In the genomic region with DNA sequence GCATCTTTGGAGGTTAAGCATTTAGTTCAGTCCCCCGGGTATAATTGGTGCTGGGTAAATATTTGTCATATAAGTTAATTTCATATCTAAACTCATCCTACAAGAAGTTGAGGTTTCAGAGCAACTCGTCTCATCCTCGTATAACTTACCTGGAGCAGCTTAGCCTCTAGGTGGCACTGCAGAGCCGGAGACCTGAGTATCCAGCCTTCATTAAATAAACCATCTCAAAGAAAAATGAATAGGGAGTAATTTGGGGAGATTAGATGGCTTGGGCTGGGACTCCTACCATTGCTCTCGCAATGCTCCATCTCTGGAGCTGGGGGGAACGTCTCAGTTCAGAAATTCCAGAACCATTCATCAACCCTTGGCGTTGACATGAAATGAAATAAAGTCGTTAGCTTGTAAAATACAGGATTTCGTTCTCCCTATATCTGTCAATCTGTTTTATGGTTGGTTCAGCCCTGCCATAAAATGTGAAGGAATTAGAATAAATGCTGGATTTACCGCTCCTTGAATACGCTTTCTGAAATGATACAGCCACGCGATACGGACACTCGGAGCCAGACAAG, we compare ENCODE assay signal across 9 cellular contexts.
DNase-seq lines count a peak whose midpoint lies in the region; ATAC-seq and TF ChIP-seq lines count a peak whose summit lies in the region.
"Had no signal": no experiment of that assay in that cellular context is flagged by ENCODE, and none has a peak within 500 bp of the region (broad histone marks: within the 10 kb centered on the region; RNA-seq: fewer than 3 reads in every experiment).

No MANE protein-coding gene starts in this region.

- peaks cover 54% of the 10 kb centered on the region for H3K36me3 Mint-ChIP-seq in WTC11
- H3K36me3 Mint-ChIP-seq: naive thymus-derived CD8-positive, alpha-beta T cell had no signal

- DNase-seq in NCI-H2227 (lab: John Stamatoyannopoulos, UW; ENCODE audit: unreplicated experiment) (peak; percentile 20), NCI-H2227 treated with DMSO at 0.1 percent for 48 hours (lab: John Stamatoyannopoulos, UW) (no peak), LNCaP clone FGC (ENCODE audit: low read depth) (no peak), WTC11 (ENCODE audit: low spot score) (peak; percentile 33), inferior parietal cortex (ENCODE audit: extremely low spot score) (peak; percentile 60), superior temporal gyrus (ENCODE audit: extremely low spot score) (peak; percentile 62), GM19240 (ENCODE audit: insufficient read length, low spot score) (no peak)

- H3K4me1 Mint-ChIP-seq in WTC11: no peaks in the 10 kb centered on the region

- H3K27me3 Mint-ChIP-seq in WTC11 (ENCODE audit: low read depth): peaks cover 19% of the 10 kb centered on the region

- H3K27ac Mint-ChIP-seq in WTC11: no peak overlapping the region

- peak; percentile 82 for TF ChIP-seq CTCF in LNCaP clone FGC (IDR thresholded peaks at IDR 0.05; ENCODE audit: control insufficient read depth, extremely low read depth, insufficient read depth)
- TF ChIP-seq CTCF in WTC11 (IDR thresholded peaks at IDR 0.05): peak; percentile 25; the same call in 1 of the 2 replicates

- POLR2A ChIA-PET in WTC11 (lab: Charles Lee): no interaction called here

- CTCF ChIA-PET in WTC11 (lab: Charles Lee): interaction anchor here (0.6 to 1.7 kb wide), 12 partner anchors 9 to 254 kb away, joined by 3 to 32 read pairs (median 3); no protein-coding TSS in a partner anchor

- no peak for ATAC-seq in WTC11
- no peak for ATAC-seq in HG03571 (IDR thresholded peaks at IDR 0.05; ENCODE audit: unreplicated experiment)
- ATAC-seq: naive thymus-derived CD8-positive, alpha-beta T cell had no signal

- no peak overlapping the region for H3K4me3 Mint-ChIP-seq in WTC11

- H3K9me3 Mint-ChIP-seq in WTC11: peaks cover 55% of the 10 kb centered on the region
- H3K9me3 Mint-ChIP-seq: naive thymus-derived CD8-positive, alpha-beta T cell had no signal

- no peak overlapping the region for H3K4me3 ChIP-seq in LNCaP clone FGC (ENCODE audit: low read depth, low read length)

TF ChIP-seq in WTC11, 78 proteins besides CTCF, POLR2A, EP300 and RAD21 (continues in another document):
- TF ChIP-seq CBFB (CRISPR knock-in tag; IDR thresholded peaks at IDR 0.05; ENCODE audit: low read depth) (no peak), CREB1 (CRISPR knock-in tag; IDR thresholded peaks at IDR 0.05) (no peak), NR3C1 (CRISPR knock-in tag; conservative IDR thresholded peaks at IDR 0.05; ENCODE audit: low read depth) (no peak), FOXK1 (CRISPR knock-in tag; IDR thresholded peaks at IDR 0.05) (no peak), JAZF1 (CRISPR knock-in tag; IDR thresholded peaks at IDR 0.05) (no peak)
- TF ChIP-seq, protein P1, sequence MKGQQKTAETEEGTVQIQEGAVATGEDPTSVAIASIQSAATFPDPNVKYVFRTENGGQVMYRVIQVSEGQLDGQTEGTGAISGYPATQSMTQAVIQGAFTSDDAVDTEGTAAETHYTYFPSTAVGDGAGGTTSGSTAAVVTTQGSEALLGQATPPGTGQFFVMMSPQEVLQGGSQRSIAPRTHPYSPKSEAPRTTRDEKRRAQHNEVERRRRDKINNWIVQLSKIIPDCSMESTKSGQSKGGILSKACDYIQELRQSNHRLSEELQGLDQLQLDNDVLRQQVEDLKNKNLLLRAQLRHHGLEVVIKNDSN (CRISPR knock-in tag; IDR thresholded peaks at IDR 0.05): no peak
- TF ChIP-seq, protein P2, sequence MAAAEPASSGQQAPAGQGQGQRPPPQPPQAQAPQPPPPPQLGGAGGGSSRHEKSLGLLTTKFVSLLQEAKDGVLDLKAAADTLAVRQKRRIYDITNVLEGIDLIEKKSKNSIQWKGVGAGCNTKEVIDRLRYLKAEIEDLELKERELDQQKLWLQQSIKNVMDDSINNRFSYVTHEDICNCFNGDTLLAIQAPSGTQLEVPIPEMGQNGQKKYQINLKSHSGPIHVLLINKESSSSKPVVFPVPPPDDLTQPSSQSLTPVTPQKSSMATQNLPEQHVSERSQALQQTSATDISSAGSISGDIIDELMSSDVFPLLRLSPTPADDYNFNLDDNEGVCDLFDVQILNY (CRISPR knock-in tag; IDR thresholded peaks at IDR 0.05): no peak
- TF ChIP-seq, protein P3, sequence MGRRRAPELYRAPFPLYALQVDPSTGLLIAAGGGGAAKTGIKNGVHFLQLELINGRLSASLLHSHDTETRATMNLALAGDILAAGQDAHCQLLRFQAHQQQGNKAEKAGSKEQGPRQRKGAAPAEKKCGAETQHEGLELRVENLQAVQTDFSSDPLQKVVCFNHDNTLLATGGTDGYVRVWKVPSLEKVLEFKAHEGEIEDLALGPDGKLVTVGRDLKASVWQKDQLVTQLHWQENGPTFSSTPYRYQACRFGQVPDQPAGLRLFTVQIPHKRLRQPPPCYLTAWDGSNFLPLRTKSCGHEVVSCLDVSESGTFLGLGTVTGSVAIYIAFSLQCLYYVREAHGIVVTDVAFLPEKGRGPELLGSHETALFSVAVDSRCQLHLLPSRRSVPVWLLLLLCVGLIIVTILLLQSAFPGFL (CRISPR knock-in tag; IDR thresholded peaks at IDR 0.05; ENCODE audit: borderline replicate concordance): no peak
- TF ChIP-seq, protein P4, sequence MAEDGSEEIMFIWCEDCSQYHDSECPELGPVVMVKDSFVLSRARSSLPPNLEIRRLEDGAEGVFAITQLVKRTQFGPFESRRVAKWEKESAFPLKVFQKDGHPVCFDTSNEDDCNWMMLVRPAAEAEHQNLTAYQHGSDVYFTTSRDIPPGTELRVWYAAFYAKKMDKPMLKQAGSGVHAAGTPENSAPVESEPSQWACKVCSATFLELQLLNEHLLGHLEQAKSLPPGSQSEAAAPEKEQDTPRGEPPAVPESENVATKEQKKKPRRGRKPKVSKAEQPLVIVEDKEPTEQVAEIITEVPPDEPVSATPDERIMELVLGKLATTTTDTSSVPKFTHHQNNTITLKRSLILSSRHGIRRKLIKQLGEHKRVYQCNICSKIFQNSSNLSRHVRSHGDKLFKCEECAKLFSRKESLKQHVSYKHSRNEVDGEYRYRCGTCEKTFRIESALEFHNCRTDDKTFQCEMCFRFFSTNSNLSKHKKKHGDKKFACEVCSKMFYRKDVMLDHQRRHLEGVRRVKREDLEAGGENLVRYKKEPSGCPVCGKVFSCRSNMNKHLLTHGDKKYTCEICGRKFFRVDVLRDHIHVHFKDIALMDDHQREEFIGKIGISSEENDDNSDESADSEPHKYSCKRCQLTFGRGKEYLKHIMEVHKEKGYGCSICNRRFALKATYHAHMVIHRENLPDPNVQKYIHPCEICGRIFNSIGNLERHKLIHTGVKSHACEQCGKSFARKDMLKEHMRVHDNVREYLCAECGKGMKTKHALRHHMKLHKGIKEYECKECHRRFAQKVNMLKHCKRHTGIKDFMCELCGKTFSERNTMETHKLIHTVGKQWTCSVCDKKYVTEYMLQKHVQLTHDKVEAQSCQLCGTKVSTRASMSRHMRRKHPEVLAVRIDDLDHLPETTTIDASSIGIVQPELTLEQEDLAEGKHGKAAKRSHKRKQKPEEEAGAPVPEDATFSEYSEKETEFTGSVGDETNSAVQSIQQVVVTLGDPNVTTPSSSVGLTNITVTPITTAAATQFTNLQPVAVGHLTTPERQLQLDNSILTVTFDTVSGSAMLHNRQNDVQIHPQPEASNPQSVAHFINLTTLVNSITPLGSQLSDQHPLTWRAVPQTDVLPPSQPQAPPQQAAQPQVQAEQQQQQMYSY (CRISPR knock-in tag; IDR thresholded peaks at IDR 0.05): no peak
- TF ChIP-seq, protein P5, sequence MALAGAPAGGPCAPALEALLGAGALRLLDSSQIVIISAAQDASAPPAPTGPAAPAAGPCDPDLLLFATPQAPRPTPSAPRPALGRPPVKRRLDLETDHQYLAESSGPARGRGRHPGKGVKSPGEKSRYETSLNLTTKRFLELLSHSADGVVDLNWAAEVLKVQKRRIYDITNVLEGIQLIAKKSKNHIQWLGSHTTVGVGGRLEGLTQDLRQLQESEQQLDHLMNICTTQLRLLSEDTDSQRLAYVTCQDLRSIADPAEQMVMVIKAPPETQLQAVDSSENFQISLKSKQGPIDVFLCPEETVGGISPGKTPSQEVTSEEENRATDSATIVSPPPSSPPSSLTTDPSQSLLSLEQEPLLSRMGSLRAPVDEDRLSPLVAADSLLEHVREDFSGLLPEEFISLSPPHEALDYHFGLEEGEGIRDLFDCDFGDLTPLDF (CRISPR knock-in tag; IDR thresholded peaks at IDR 0.05): no peak
- TF ChIP-seq, protein P6, sequence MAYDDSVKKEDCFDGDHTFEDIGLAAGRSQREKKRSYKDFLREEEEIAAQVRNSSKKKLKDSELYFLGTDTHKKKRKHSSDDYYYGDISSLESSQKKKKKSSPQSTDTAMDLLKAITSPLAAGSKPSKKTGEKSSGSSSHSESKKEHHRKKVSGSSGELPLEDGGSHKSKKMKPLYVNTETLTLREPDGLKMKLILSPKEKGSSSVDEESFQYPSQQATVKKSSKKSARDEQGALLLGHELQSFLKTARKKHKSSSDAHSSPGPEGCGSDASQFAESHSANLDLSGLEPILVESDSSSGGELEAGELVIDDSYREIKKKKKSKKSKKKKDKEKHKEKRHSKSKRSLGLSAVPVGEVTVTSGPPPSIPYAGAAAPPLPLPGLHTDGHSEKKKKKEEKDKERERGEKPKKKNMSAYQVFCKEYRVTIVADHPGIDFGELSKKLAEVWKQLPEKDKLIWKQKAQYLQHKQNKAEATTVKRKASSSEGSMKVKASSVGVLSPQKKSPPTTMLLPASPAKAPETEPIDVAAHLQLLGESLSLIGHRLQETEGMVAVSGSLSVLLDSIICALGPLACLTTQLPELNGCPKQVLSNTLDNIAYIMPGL (CRISPR knock-in tag; IDR thresholded peaks at IDR 0.05): no peak
- TF ChIP-seq, protein P7, sequence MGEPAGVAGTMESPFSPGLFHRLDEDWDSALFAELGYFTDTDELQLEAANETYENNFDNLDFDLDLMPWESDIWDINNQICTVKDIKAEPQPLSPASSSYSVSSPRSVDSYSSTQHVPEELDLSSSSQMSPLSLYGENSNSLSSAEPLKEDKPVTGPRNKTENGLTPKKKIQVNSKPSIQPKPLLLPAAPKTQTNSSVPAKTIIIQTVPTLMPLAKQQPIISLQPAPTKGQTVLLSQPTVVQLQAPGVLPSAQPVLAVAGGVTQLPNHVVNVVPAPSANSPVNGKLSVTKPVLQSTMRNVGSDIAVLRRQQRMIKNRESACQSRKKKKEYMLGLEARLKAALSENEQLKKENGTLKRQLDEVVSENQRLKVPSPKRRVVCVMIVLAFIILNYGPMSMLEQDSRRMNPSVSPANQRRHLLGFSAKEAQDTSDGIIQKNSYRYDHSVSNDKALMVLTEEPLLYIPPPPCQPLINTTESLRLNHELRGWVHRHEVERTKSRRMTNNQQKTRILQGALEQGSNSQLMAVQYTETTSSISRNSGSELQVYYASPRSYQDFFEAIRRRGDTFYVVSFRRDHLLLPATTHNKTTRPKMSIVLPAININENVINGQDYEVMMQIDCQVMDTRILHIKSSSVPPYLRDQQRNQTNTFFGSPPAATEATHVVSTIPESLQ (CRISPR knock-in tag; IDR thresholded peaks at IDR 0.05): no peak

Comparison
In these comparisons a context has a peak if more than half of its experiments do, and no peak if none do; other contexts are left out.
1. DNase-seq: peak in NCI-H2227 (single experiment), WTC11 (single experiment), inferior parietal cortex (single experiment) and superior temporal gyrus (single experiment); none in NCI-H2227 treated with DMSO at 0.1 percent for 48 hours (single experiment), LNCaP clone FGC (single experiment) and GM19240 (single experiment).